ENCODE assay signal across 8 cellular contexts in genomic region chr1:117366281-117366981, GRCh38. TPM values are rescaled to one million over a fixed set of nuclear protein-coding genes. Genes with fewer than 3 reads are reported as not detected.
A peak's percentile ranks its signal among the peaks of the same experiment; 100 is the strongest.
DNase-seq lines count a peak whose midpoint lies in the region; ATAC-seq and TF ChIP-seq lines count a peak whose summit lies in the region.

No MANE protein-coding gene starts in this region.

- intact Hi-C loops in natural killer cell (cut with micrococcal nuclease) = loop anchor here (5.0 kb wide), 1 partner anchor 241 kb away; the partner anchor contains the start of gene TENT5C

- ATAC-seq in GM19452 (IDR thresholded peaks at IDR 0.05; ENCODE audit: unreplicated experiment) = peak; percentile 41
- ATAC-seq in HG03571 (IDR thresholded peaks at IDR 0.05; ENCODE audit: unreplicated experiment) = peak; percentile 44
- peak; percentile 46 for ATAC-seq in activated T-helper 17 cell treated with anti-CD3 and anti-CD28 coated beads, Interleukin-2, amount 50 U/mL, for 72 hours (replicated peaks)
- ATAC-seq in natural killer cell = peak; percentile 80 to 87 (median 83)
- ATAC-seq in stimulated activated naive B cell treated with anti-CD40 and anti-IgM and Interleukin-4, amounts not matched to agents 10 μg/mL and 1 μg/mL and 100 μg/mL, for 72 hours (replicated peaks) = peak; percentile 65 to 72

- H3K4me1 Mint-ChIP-seq in activated T-helper 17 cell treated with anti-CD3 and anti-CD28 coated beads, Interleukin-2, amount 50 U/mL, for 72 hours = peaks cover 39% of the 10 kb centered on the region
- peaks cover 48% of the 10 kb centered on the region in 2 donors for H3K4me1 Mint-ChIP-seq in natural killer cell
- H3K4me1 Mint-ChIP-seq in stimulated activated naive B cell treated with anti-CD40 and anti-IgM and Interleukin-4, amounts not matched to agents 10 μg/mL and 1 μg/mL and 100 μg/mL, for 72 hours = peaks cover 27 to 54% of the 10 kb centered on the region in 2 donors

- H3K4me3 Mint-ChIP-seq in activated T-helper 17 cell treated with anti-CD3 and anti-CD28 coated beads, Interleukin-2, amount 50 U/mL, for 72 hours = peak overlapping the region; percentile 92
- H3K4me3 Mint-ChIP-seq in natural killer cell = peak overlapping the region; percentile 96
- H3K4me3 Mint-ChIP-seq in stimulated activated naive B cell treated with anti-CD40 and anti-IgM and Interleukin-4, amounts not matched to agents 10 μg/mL and 1 μg/mL and 100 μg/mL, for 72 hours = peak overlapping the region; percentile 87 to 90

- H3K27ac Mint-ChIP-seq in activated T-helper 17 cell treated with anti-CD3 and anti-CD28 coated beads, Interleukin-2, amount 50 U/mL, for 72 hours = peak overlapping the region; percentile 93
- peak overlapping the region; percentile 91 to 94 for H3K27ac Mint-ChIP-seq in natural killer cell
- H3K27ac Mint-ChIP-seq in stimulated activated naive B cell treated with anti-CD40 and anti-IgM and Interleukin-4, amounts not matched to agents 10 μg/mL and 1 μg/mL and 100 μg/mL, for 72 hours = peak overlapping the region; percentile 98

- H3K36me3 Mint-ChIP-seq in activated T-helper 17 cell treated with anti-CD3 and anti-CD28 coated beads, Interleukin-2, amount 50 U/mL, for 72 hours (ENCODE audit: low read depth) = peaks cover 12% of the 10 kb centered on the region
- no peaks in the 10 kb centered on the region for H3K36me3 Mint-ChIP-seq in natural killer cell
- no peaks in the 10 kb centered on the region for H3K36me3 Mint-ChIP-seq in stimulated activated naive B cell treated with anti-CD40 and anti-IgM and Interleukin-4, amounts not matched to agents 10 μg/mL and 1 μg/mL and 100 μg/mL, for 72 hours

- H3K4me3 ChIP-seq in fibroblast of mammary gland (ENCODE audit: control insufficient read depth, low read depth, low read length) = peak overlapping the region; percentile 89

- H3K27me3 Mint-ChIP-seq in activated T-helper 17 cell treated with anti-CD3 and anti-CD28 coated beads, Interleukin-2, amount 50 U/mL, for 72 hours = no peaks in the 10 kb centered on the region
- H3K27me3 Mint-ChIP-seq in natural killer cell (ENCODE audit: low read depth in 2 of 2) = peaks cover 0 to under 1% of the 10 kb centered on the region in 2 donors
- no peaks in the 10 kb centered on the region for H3K27me3 Mint-ChIP-seq in stimulated activated naive B cell treated with anti-CD40 and anti-IgM and Interleukin-4, amounts not matched to agents 10 μg/mL and 1 μg/mL and 100 μg/mL, for 72 hours

- no peak for TF ChIP-seq CTCF in fibroblast of mammary gland (conservative IDR thresholded peaks at IDR 0.05; ENCODE audit: control insufficient read depth, insufficient read depth, low read depth, low read length)
- no peak for TF ChIP-seq CTCF in natural killer cell (IDR thresholded peaks at IDR 0.05)

- DNase-seq in COLO829 (ENCODE audit: low spot score) (peak; percentile 42), fibroblast of mammary gland (ENCODE audit: low read depth) (peak; percentile 59), natural killer cell (peak; percentile 87)
- peak; percentile 82 for DNase-seq in stimulated activated naive B cell treated with anti-CD40 and anti-IgM and Interleukin-4, amounts not matched to agents 10 μg/mL and 1 μg/mL and 100 μg/mL, for 72 hours

- H3K9me3 Mint-ChIP-seq in activated T-helper 17 cell treated with anti-CD3 and anti-CD28 coated beads, Interleukin-2, amount 50 U/mL, for 72 hours = no peaks in the 10 kb centered on the region
- no peaks in the 10 kb centered on the region for H3K9me3 Mint-ChIP-seq in natural killer cell
- H3K9me3 Mint-ChIP-seq in stimulated activated naive B cell treated with anti-CD40 and anti-IgM and Interleukin-4, amounts not matched to agents 10 μg/mL and 1 μg/mL and 100 μg/mL, for 72 hours = no peaks in the 10 kb centered on the region

TF ChIP-seq in PFSK-1, 5 proteins besides CTCF, POLR2A, EP300 and RAD21:
- TF ChIP-seq POLR2AphosphoS5 (IDR thresholded peaks at IDR 0.05; ENCODE audit: low read depth, low read length) (no peak; the same call in 1 of the 2 replicates), SIN3A (IDR thresholded peaks at IDR 0.05; ENCODE audit: borderline replicate concordance, insufficient read depth, low read length) (0 out of 2 replicates have a peak, but pooled peaks have one; percentile 49), TAF1 (IDR thresholded peaks at IDR 0.05; ENCODE audit: borderline replicate concordance, insufficient read depth, low read length) (peak; percentile 44; the same call in 1 of the 2 replicates), REST (IDR thresholded peaks at IDR 0.05; ENCODE audit: insufficient read depth in 1 of 2, low read depth in 2 of 2, low read length in 2 of 2) (peak in 1 of 2 experiments; percentile 52; a peak in 1 of 4 replicates), FOXP2 (optimal IDR thresholded peaks at IDR 0.05; ENCODE audit: borderline replicate concordance, extremely low read depth, extremely low read length, insufficient read depth) (peak; percentile 66)

RNA-seq across cellular contexts. Expression of gene MAN1A2, which starts 0.8 kb away (rescaled TPM):
- polyA plus RNA-seq in PFSK-1 (2012; ENCODE audit: insufficient read length, low read depth) = 9.2 TPM
- 10 to 100 TPM; 26.1 to 26.5 TPM for total RNA-seq in activated T-helper 17 cell treated with anti-CD3 and anti-CD28 coated beads, Interleukin-2, amount 50 U/mL, for 72 hours
- 10 to 100 TPM; 75.5 to 90.0 (median 87.1) TPM for total RNA-seq in natural killer cell

Comparison
In these comparisons a context has a peak if more than half of its experiments do, and no peak if none do; other contexts are left out.
1. Peak in every context shown above with its lines: DNase-seq, ATAC-seq and H3K4me3 ChIP-seq.